19 cellular contexts compared by ENCODE assay signal in genomic region chr11:121312483-121312882, GRCh38. TPM values are rescaled to one million over a fixed set of nuclear protein-coding genes. Genes with fewer than 3 reads are reported as not detected.
DNase-seq lines count a peak whose midpoint lies in the region; ATAC-seq, FAIRE-seq and TF ChIP-seq lines count a peak whose summit lies in the region.
"Had no signal": no experiment of that assay in that cellular context is flagged by ENCODE, and none has a peak within 500 bp of the region (broad histone marks: within the 10 kb centered on the region; RNA-seq: fewer than 3 reads in every experiment).

No MANE protein-coding gene starts in this region.

- H2AFZ ChIP-seq in SU-DHL-6 (ENCODE audit: low read depth, low read length, severe bottlenecking) (no peak overlapping the region), astrocyte (ENCODE audit: low read depth, low read length) (no peak overlapping the region)

- no peaks in the 10 kb centered on the region for H3K9me2 ChIP-seq in DOHH2 (replicated peaks; ENCODE audit: control insufficient read depth, low read length)
- H3K9me2 ChIP-seq in SU-DHL-6 (replicated peaks; ENCODE audit: insufficient read depth, low read length), result no peaks in the 10 kb centered on the region

- H3K27ac Mint-ChIP-seq in astrocyte (ENCODE audit: unreplicated experiment) (no peak overlapping the region), natural killer cell (no peak overlapping the region)
- H3K27ac Mint-ChIP-seq: CD4-positive, CD25-positive, alpha-beta regulatory T cell; HFFc6 had no signal

- H3K36me3 Mint-ChIP-seq in astrocyte (ENCODE audit: low read depth, unreplicated experiment) (peaks cover 7% of the 10 kb centered on the region), natural killer cell (peaks cover 6% of the 10 kb centered on the region)

- H3K9me3 Mint-ChIP-seq in astrocyte (ENCODE audit: unreplicated experiment) (no peaks in the 10 kb centered on the region), natural killer cell (no peaks in the 10 kb centered on the region)
- H3K9me3 Mint-ChIP-seq: CD4-positive, CD25-positive, alpha-beta regulatory T cell; CD8-positive, alpha-beta T cell; HFFc6 had no signal

- peak overlapping the region; percentile 24 for H3K4me3 Mint-ChIP-seq in astrocyte (ENCODE audit: unreplicated experiment)
- H3K4me3 Mint-ChIP-seq in natural killer cell, result no peak overlapping the region
- H3K4me3 Mint-ChIP-seq: CD4-positive, CD25-positive, alpha-beta regulatory T cell; CD8-positive, alpha-beta T cell; HFFc6 had no signal

- peaks cover 28% of the 10 kb centered on the region for H3F3A ChIP-seq in DOHH2 (ENCODE audit: control insufficient read depth, insufficient read depth)
- peaks cover 27% of the 10 kb centered on the region for H3F3A ChIP-seq in SU-DHL-6 (ENCODE audit: insufficient read depth)

- H3K79me2 ChIP-seq in DOHH2 (ENCODE audit: control insufficient read depth, low read length) (no peaks in the 10 kb centered on the region), SU-DHL-6 (ENCODE audit: insufficient read depth, low read length) (no peaks in the 10 kb centered on the region), astrocyte (ENCODE audit: insufficient read depth, low read length) (no peaks in the 10 kb centered on the region)

- H3K27me3 Mint-ChIP-seq in astrocyte (ENCODE audit: low read depth, unreplicated experiment), result no peaks in the 10 kb centered on the region
- H3K27me3 Mint-ChIP-seq in natural killer cell (ENCODE audit: low read depth in 2 of 2), result no peaks in the 10 kb centered on the region
- H3K27me3 Mint-ChIP-seq: CD4-positive, CD25-positive, alpha-beta regulatory T cell had no signal

- TF ChIP-seq CTCF in DOHH2 (IDR thresholded peaks at IDR 0.05; ENCODE audit: low read depth, low read length, poor library complexity, severe bottlenecking) (no peak), SU-DHL-6 (IDR thresholded peaks at IDR 0.05; ENCODE audit: insufficient read depth, low read length, poor library complexity, severe bottlenecking) (no peak), astrocyte (IDR thresholded peaks at IDR 0.05; ENCODE audit: insufficient read depth, low read depth, low read length) (no peak), natural killer cell (IDR thresholded peaks at IDR 0.05) (no peak)

- H3K4me1 Mint-ChIP-seq in astrocyte (ENCODE audit: low read depth, unreplicated experiment) (peaks cover 3% of the 10 kb centered on the region), natural killer cell (no peaks in the 10 kb centered on the region)

- H3K36me3 ChIP-seq in DOHH2 (ENCODE audit: control insufficient read depth, low read length), result peaks cover 31% of the 10 kb centered on the region
- H3K36me3 ChIP-seq in SU-DHL-6 (ENCODE audit: low read length), result peaks cover 13% of the 10 kb centered on the region; the same call in 1 of the 2 replicates
- no peaks in the 10 kb centered on the region for H3K36me3 ChIP-seq in astrocyte (ENCODE audit: insufficient read depth, low read length)

- H3K9ac ChIP-seq in SU-DHL-6 (ENCODE audit: low read length) (no peak overlapping the region), astrocyte (ENCODE audit: low read length) (no peak overlapping the region)
- H3K9ac ChIP-seq: BLaER1 had no signal

- H3K9me3 ChIP-seq in DOHH2 (ENCODE audit: control insufficient read depth, insufficient read depth, low read length), result no peaks in the 10 kb centered on the region
- no peaks in the 10 kb centered on the region for H3K9me3 ChIP-seq in SU-DHL-6 (ENCODE audit: insufficient read depth, low read length)
- H3K9me3 ChIP-seq in astrocyte (ENCODE audit: insufficient read depth, low read depth, low read length), result no peaks in the 10 kb centered on the region
- H3K9me3 ChIP-seq: BLaER1, Caco-2, HAP-1 had no signal

- H3K4me2 ChIP-seq in DOHH2 (ENCODE audit: low read length) (peak overlapping the region; percentile 49), SU-DHL-6 (ENCODE audit: low read depth, low read length, poor library complexity, severe bottlenecking) (peak overlapping the region; percentile 54), astrocyte (ENCODE audit: low read length) (no peak overlapping the region)
- H3K4me2 ChIP-seq: BLaER1 had no signal

- H3K4me3 ChIP-seq in DOHH2 (ENCODE audit: low read length) (peak overlapping the region; percentile 12; the same call in 1 of the 2 replicates), SU-DHL-6 (ENCODE audit: insufficient read depth, low read length, poor library complexity, severe bottlenecking) (peak overlapping the region; percentile 14), astrocyte (ENCODE audit: insufficient read depth, low read depth, low read length) (no peak overlapping the region)
- H3K4me3 ChIP-seq: BLaER1, HAP-1 had no signal

- H4K20me1 ChIP-seq in DOHH2 (ENCODE audit: control insufficient read depth, insufficient read depth, low read depth, low read length) (no peaks in the 10 kb centered on the region), SU-DHL-6 (ENCODE audit: low read depth, low read length) (no peaks in the 10 kb centered on the region), astrocyte (ENCODE audit: insufficient read depth, low read length) (no peaks in the 10 kb centered on the region)
- H4K20me1 ChIP-seq: BLaER1 had no signal

- ATAC-seq in natural killer cell, result no peak
- ATAC-seq: CD8-positive, alpha-beta T cell had no signal

- H3K27me3 ChIP-seq in DOHH2 (ENCODE audit: control insufficient read depth, low read length) (no peaks in the 10 kb centered on the region), SU-DHL-6 (ENCODE audit: low read length) (no peaks in the 10 kb centered on the region), astrocyte (ENCODE audit: insufficient read depth, low read length) (peaks cover 3% of the 10 kb centered on the region)
- H3K27me3 ChIP-seq: BLaER1 had no signal

- FAIRE-seq in astrocyte (lab: Jason Lieb, UNC), result no peak
- FAIRE-seq: H54 had no signal

- peaks cover 57% of the 10 kb centered on the region for H3K4me1 ChIP-seq in DOHH2 (ENCODE audit: control insufficient read depth, low read length)
- no peaks in the 10 kb centered on the region for H3K4me1 ChIP-seq in astrocyte (ENCODE audit: insufficient read depth, low read length)
- H3K4me1 ChIP-seq: HAP-1 had no signal

- H3K27ac ChIP-seq in DOHH2 (ENCODE audit: low read depth, low read length), result peak overlapping the region; percentile 65
- peak overlapping the region; percentile 52; the same call in 1 of the 2 replicates for H3K27ac ChIP-seq in SU-DHL-6 (ENCODE audit: low read depth, low read length)
- no peak overlapping the region for H3K27ac ChIP-seq in astrocyte (ENCODE audit: low read depth, low read length)
- H3K27ac ChIP-seq: BLaER1, C4-2B had no signal

- DNase-seq in astrocyte (ENCODE audit: low read depth) (no peak), natural killer cell (no peak), NCI-H1105 treated with DMSO at 0.1 percent for 48 hours (lab: John Stamatoyannopoulos, UW) (no peak)
- no peak for DNase-seq in stimulated activated naive CD4-positive, alpha-beta T cell (lab: John Stamatoyannopoulos, UW)
- DNase-seq: Caco-2; CD4-positive, CD25-positive, alpha-beta regulatory T cell; CD8-positive, alpha-beta T cell; DMS153; DND-41; EL; GDM1; GOT3; HFFc6 had no signal

- intact Hi-C loops in natural killer cell (cut with micrococcal nuclease), result no loop called here

RNA-seq across cellular contexts. Expression of gene SC5D, which starts 19.9 kb away (rescaled TPM):
- total RNA-seq in astrocyte (68.3 and 81.8 TPM in 2 replicates), natural killer cell (10 to 100 TPM; 17.2 to 18.6 (median 17.2) TPM)
